8 cellular contexts compared by ENCODE assay signal in the genomic region with DNA sequence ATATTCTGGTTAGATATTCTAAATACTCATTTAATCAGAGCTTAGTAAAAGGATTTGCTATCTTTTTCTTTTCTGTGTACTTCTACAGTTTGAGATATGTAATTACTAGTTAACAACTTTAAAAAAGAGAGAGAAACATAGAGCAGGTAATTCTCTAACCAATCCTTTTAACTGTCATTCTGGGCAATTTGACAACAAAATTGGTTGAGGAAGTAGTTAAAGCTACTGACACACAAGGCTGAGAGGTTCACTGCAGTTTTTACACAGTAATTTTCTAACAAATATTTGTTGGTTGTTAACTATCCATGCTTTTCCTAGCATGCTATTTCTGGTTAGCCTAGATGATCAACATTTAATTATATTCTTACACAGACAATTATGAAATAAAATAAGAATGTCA.
"Had no signal": no experiment of that assay in that cellular context is flagged by ENCODE, and none has a peak within 500 bp of the region (broad histone marks: within the 10 kb centered on the region; RNA-seq: fewer than 3 reads in every experiment).

No MANE protein-coding gene starts in this region.

- DNase-seq: activated effector memory CD4-positive, alpha-beta T cell treated with Interleukin-2 at 50 U/mL for 16 hours; activated T-cell treated with anti-CD3 and anti-CD28 coated beads, Interleukin-2, amount 50 U/mL, for 1 hour; body of pancreas; effector memory CD8-positive, alpha-beta T cell; hippocampal formation; kidney glomerular epithelial cell; stimulated activated CD4-positive, alpha-beta T cell treated with anti-CD3 and anti-CD28 coated beads, Interleukin-4, amount 100 ng/mL, for 4 hours; uterus had no signal

- H3K9me3 ChIP-seq: body of pancreas, uterus had no signal

- H3K4me1 ChIP-seq: uterus had no signal

- H3K36me3 ChIP-seq: uterus had no signal

- ATAC-seq: body of pancreas; effector memory CD8-positive, alpha-beta T cell had no signal

- H3K27ac ChIP-seq: uterus had no signal

- H3K4me3 ChIP-seq: body of pancreas, uterus had no signal

- H3K27me3 ChIP-seq: body of pancreas, uterus had no signal
